ENCODE assay signal across 30 cellular contexts in genomic region chr6:134376785-134377184, GRCh38. TPM values are rescaled to one million over a fixed set of nuclear protein-coding genes. Genes with fewer than 3 reads are reported as not detected.
DNase-seq lines count a peak whose midpoint lies in the region; ATAC-seq, FAIRE-seq and TF ChIP-seq lines count a peak whose summit lies in the region.
"Had no signal": no experiment of that assay in that cellular context is flagged by ENCODE, and none has a peak within 500 bp of the region (broad histone marks: within the 10 kb centered on the region; RNA-seq: fewer than 3 reads in every experiment).

No MANE protein-coding gene starts in this region.

- RAD21 ChIA-PET in GM12878 (lab: Charles Lee; ENCODE audit: unreplicated experiment) = no interaction called here

- no peak overlapping the region for H2BK5ac ChIP-seq in trophoblast cell (ENCODE audit: low read depth, low read length, poor library complexity)

- H2BK120ac ChIP-seq in trophoblast cell (ENCODE audit: insufficient read depth, low read length, poor library complexity) = peak overlapping the region; percentile 31

- POLR2A ChIA-PET in GM12878 (lab: Charles Lee) = no interaction called here

- no peak overlapping the region for H3K23ac ChIP-seq in trophoblast cell (ENCODE audit: low read length)

- TF ChIP-seq EP300 in GM12878 (IDR thresholded peaks at IDR 0.05; ENCODE audit: borderline replicate concordance in 1 of 2, control insufficient read depth in 1 of 2, low read depth in 2 of 2, low read length in 2 of 2) = no peak

- H3K36me3 ChIP-seq in GM12878 (ENCODE audit: control insufficient read depth in 2 of 2, insufficient read depth in 2 of 2, low read length in 1 of 2) = no peaks in the 10 kb centered on the region
- H3K36me3 ChIP-seq in trophoblast cell (ENCODE audit: control insufficient read depth in 1 of 2, insufficient read depth in 2 of 2, low read length in 2 of 2) = no peaks in the 10 kb centered on the region
- no peaks in the 10 kb centered on the region for H3K36me3 ChIP-seq in uterus
- H3K36me3 ChIP-seq: cardiac muscle cell, esophagus muscularis mucosa, heart right ventricle, neutrophil, right lobe of liver, SJCRH30, upper lobe of right lung had no signal

- no peak overlapping the region for H4K8ac ChIP-seq in trophoblast cell (ENCODE audit: low read depth, low read length)

- no peak overlapping the region for H3K18ac ChIP-seq in trophoblast cell (ENCODE audit: low read length)

- ATAC-seq in GM12878 = no peak
- ATAC-seq: effector memory CD8-positive, alpha-beta T cell; foreskin keratinocyte; heart right ventricle; left cardiac atrium; right lobe of liver; T-cell; upper lobe of right lung had no signal

- H4K91ac ChIP-seq in trophoblast cell (ENCODE audit: low read depth, low read length) = no peak overlapping the region

- H3K9me3 ChIP-seq in GM12878 (replicated peaks; ENCODE audit: control insufficient read depth, insufficient read depth, low read length) (no peaks in the 10 kb centered on the region; the same call in 1 of the 3 replicates), trophoblast cell (ENCODE audit: insufficient read depth, low read depth, low read length) (no peaks in the 10 kb centered on the region), uterus (no peaks in the 10 kb centered on the region)
- H3K9me3 ChIP-seq: esophagus muscularis mucosa, heart right ventricle, neutrophil, right lobe of liver, SJCRH30, upper lobe of right lung had no signal

- no peak for TF ChIP-seq POLR2A in GM12878 (IDR thresholded peaks at IDR 0.05; ENCODE audit: low read depth, low read length)
- no peak for TF ChIP-seq POLR2A in uterus (IDR thresholded peaks at IDR 0.05)

- H3K4me1 ChIP-seq in GM12878 (ENCODE audit: control insufficient read depth, insufficient read depth, low read length) (peaks cover 32% of the 10 kb centered on the region), trophoblast cell (ENCODE audit: control insufficient read depth in 1 of 2, insufficient read depth in 2 of 2, low read length in 2 of 2) (no peaks in the 10 kb centered on the region), uterus (peaks cover 0 to 2% of the 10 kb centered on the region in 2 donors)
- H3K4me1 ChIP-seq: SJCRH30 had no signal

- H3K4ac ChIP-seq in trophoblast cell (ENCODE audit: low read depth, low read length) = no peak overlapping the region

- no peaks in the 10 kb centered on the region for H3K9me3 Mint-ChIP-seq in activated naive CD4-positive, alpha-beta T cell treated with anti-CD3 and anti-CD28 coated beads, Interleukin-2, amount 50 U/mL, for 24 hours
- no peaks in the 10 kb centered on the region for H3K9me3 Mint-ChIP-seq in mesothelial cell of epicardium
- H3K9me3 Mint-ChIP-seq: effector memory CD8-positive, alpha-beta T cell; IgD-negative memory B cell had no signal

- SMC1A ChIA-PET in GM12878 (lab: Charles Lee; ENCODE audit: uncharacterized antibody, unreplicated experiment) = interaction anchor here (1.7 to 2.2 kb wide), 2 partner anchors 25 to 132 kb away, joined by 3 to 7 read pairs; no protein-coding TSS in a partner anchor

- peaks cover 49% of the 10 kb centered on the region for H3K4me1 Mint-ChIP-seq in activated naive CD4-positive, alpha-beta T cell treated with anti-CD3 and anti-CD28 coated beads, Interleukin-2, amount 50 U/mL, for 24 hours
- peaks cover 42% of the 10 kb centered on the region for H3K4me1 Mint-ChIP-seq in mesothelial cell of epicardium

- no peaks in the 10 kb centered on the region for H4K20me1 ChIP-seq in GM12878 (ENCODE audit: control insufficient read depth, insufficient read depth)

- H3K4me3 Mint-ChIP-seq in activated naive CD4-positive, alpha-beta T cell treated with anti-CD3 and anti-CD28 coated beads, Interleukin-2, amount 50 U/mL, for 24 hours = no peak overlapping the region
- H3K4me3 Mint-ChIP-seq in mesothelial cell of epicardium = no peak overlapping the region
- H3K4me3 Mint-ChIP-seq: activated naive CD8-positive, alpha-beta T cell; effector memory CD8-positive, alpha-beta T cell; IgD-negative memory B cell; T-cell had no signal

- peak overlapping the region; percentile 63 for H2BK12ac ChIP-seq in trophoblast cell (ENCODE audit: low read length)

- intact Hi-C loops in GM12878 (cut with micrococcal nuclease; ENCODE audit: unreplicated experiment) = loop anchor here (10.0 kb wide), 1 partner anchor 422 kb away; the partner anchor contains the start of gene TBPL1
- intact Hi-C loops in uterus (cut with DNase I; ENCODE audit: low total_unique reads) = no loop called here

- H3K14ac ChIP-seq in trophoblast cell (ENCODE audit: low read length) = no peak overlapping the region

- H3K27me3 Mint-ChIP-seq in activated naive CD4-positive, alpha-beta T cell treated with anti-CD3 and anti-CD28 coated beads, Interleukin-2, amount 50 U/mL, for 24 hours = no peaks in the 10 kb centered on the region
- no peaks in the 10 kb centered on the region for H3K27me3 Mint-ChIP-seq in mesothelial cell of epicardium (ENCODE audit: low read depth)
- H3K27me3 Mint-ChIP-seq: activated naive CD8-positive, alpha-beta T cell; IgD-negative memory B cell; T-cell had no signal

- H3K36me3 Mint-ChIP-seq in activated naive CD4-positive, alpha-beta T cell treated with anti-CD3 and anti-CD28 coated beads, Interleukin-2, amount 50 U/mL, for 24 hours = no peaks in the 10 kb centered on the region
- no peaks in the 10 kb centered on the region for H3K36me3 Mint-ChIP-seq in mesothelial cell of epicardium
- H3K36me3 Mint-ChIP-seq: T-cell had no signal

- H3K27ac ChIP-seq in GM12878 (ENCODE audit: control insufficient read depth, insufficient read depth) = no peak overlapping the region
- H3K27ac ChIP-seq in trophoblast cell (ENCODE audit: low read depth, low read length) = no peak overlapping the region
- H3K27ac ChIP-seq in uterus = no peak overlapping the region
- H3K27ac ChIP-seq: C4-2B, cardiac muscle cell, coronary artery, esophagus muscularis mucosa, foreskin keratinocyte, heart right ventricle, neutrophil, right lobe of liver, SJCRH30, upper lobe of right lung had no signal

- WGBS in GM12878 (ENCODE audit: insufficient coverage, insufficient replicate concordance, low lambda C conversion rate, missing lambda C conversion rate) = 45% methylated on average over 3 of the region's 3 CpGs
- WGBS in trophoblast cell (ENCODE audit: extremely low coverage, insufficient coverage, insufficient read length) = no CpG with 5 or more reads among the region's 3 CpGs

- TF ChIP-seq RAD21 in GM12878 (IDR thresholded peaks at IDR 0.05; ENCODE audit: insufficient read depth, low read depth, low read length) = no peak

- no peak overlapping the region for H4K12ac ChIP-seq in trophoblast cell (ENCODE audit: low read depth, low read length)

- H3K4me2 ChIP-seq in GM12878 (ENCODE audit: control insufficient read depth, insufficient read depth) (no peak overlapping the region), trophoblast cell (ENCODE audit: low read length) (no peak overlapping the region)

- H3K9ac ChIP-seq in GM12878 (ENCODE audit: control insufficient read depth, insufficient read depth, low read length) (no peak overlapping the region), trophoblast cell (ENCODE audit: low read length) (no peak overlapping the region)

- no peak overlapping the region for H2AFZ ChIP-seq in GM12878 (ENCODE audit: control insufficient read depth, low read depth, low read length)
- no peak overlapping the region for H2AFZ ChIP-seq in trophoblast cell (ENCODE audit: insufficient read depth, low read length, poor library complexity)

- no peak for FAIRE-seq in GM12878 (lab: Jason Lieb, UNC)
- FAIRE-seq: H54, RCC 7860, TTC549 had no signal

- H3K27me3 ChIP-seq in GM12878 (replicated peaks in 1 of 2; ENCODE audit: control insufficient read depth in 2 of 2, insufficient read depth in 2 of 2, low read length in 1 of 2) = no peaks in the 10 kb centered on the region
- H3K27me3 ChIP-seq in trophoblast cell (ENCODE audit: insufficient read depth, low read length) = no peaks in the 10 kb centered on the region
- no peaks in the 10 kb centered on the region for H3K27me3 ChIP-seq in uterus
- H3K27me3 ChIP-seq: esophagus muscularis mucosa, foreskin keratinocyte, heart right ventricle, neutrophil, right lobe of liver, SJCRH30, upper lobe of right lung had no signal

- DNase-seq in activated naive CD4-positive, alpha-beta T cell treated with anti-CD3 and anti-CD28 coated beads, Interleukin-2, amount 50 U/mL, for 16 hours = no peak
- peak; percentile 22 for DNase-seq in Jurkat, Clone E6-1 (ENCODE audit: low read depth, low spot score)
- DNase-seq in GM12878 (ENCODE audit: low read depth, low spot score) = no peak
- no peak for DNase-seq in trophoblast cell
- no peak for DNase-seq in uterus
- no peak for DNase-seq in mesothelial cell of epicardium (ENCODE audit: low spot score in 2 of 2, unreplicated experiment in 2 of 2)
- DNase-seq: activated CD4-positive, alpha-beta T cell treated with anti-CD3 and anti-CD28 coated beads, Interleukin-2, amount 50 U/mL, for 48 hours; anterior cingulate cortex; effector memory CD8-positive, alpha-beta T cell; heart right ventricle; left cardiac atrium; NCI-H1417 treated with DMSO at 0.1 percent for 48 hours; NCI-H526; right lobe of liver; SJCRH30; stimulated activated CD4-positive, alpha-beta T cell treated with anti-CD3 and anti-CD28 coated beads, Interleukin-2, amount 100 ng/mL, for 48 hours; T-cell; upper lobe of right lung had no signal

- TF ChIP-seq CTCF in GM12878 (IDR thresholded peaks at IDR 0.05 in 2 of 3, conservative IDR thresholded peaks at IDR 0.05 in 1 of 3; ENCODE audit: control insufficient read depth in 2 of 3, extremely low read depth in 1 of 3, insufficient read depth in 1 of 3, low read depth in 3 of 3, low read length in 3 of 3) = no peak
- TF ChIP-seq CTCF in uterus (IDR thresholded peaks at IDR 0.05) = no peak
- no peak for TF ChIP-seq CTCF in mesothelial cell of epicardium (IDR thresholded peaks at IDR 0.05; ENCODE audit: unreplicated experiment)

- H3K27ac Mint-ChIP-seq in activated naive CD4-positive, alpha-beta T cell treated with anti-CD3 and anti-CD28 coated beads, Interleukin-2, amount 50 U/mL, for 24 hours = peak overlapping the region; percentile 10
- H3K27ac Mint-ChIP-seq in mesothelial cell of epicardium = no peak overlapping the region
- H3K27ac Mint-ChIP-seq: activated naive CD8-positive, alpha-beta T cell; effector memory CD8-positive, alpha-beta T cell; IgD-negative memory B cell; T-cell had no signal

- H2AK5ac ChIP-seq in trophoblast cell (ENCODE audit: low read length) = peak overlapping the region; percentile 35

- H3K4me3 ChIP-seq in Jurkat, Clone E6-1 (ENCODE audit: low read length) = no peak overlapping the region
- H3K4me3 ChIP-seq in GM12878 (no peak overlapping the region), trophoblast cell (ENCODE audit: low read depth, low read length) (no peak overlapping the region), uterus (no peak overlapping the region)
- H3K4me3 ChIP-seq: cardiac muscle cell, coronary artery, esophagus muscularis mucosa, heart right ventricle, right lobe of liver, SJCRH30, upper lobe of right lung had no signal

- no peaks in the 10 kb centered on the region for H3K79me1 ChIP-seq in trophoblast cell (ENCODE audit: low read length)

- CTCF ChIA-PET in GM12878 (lab: Yijun Ruan, JAX) = no interaction called here

- no peaks in the 10 kb centered on the region for H3K79me2 ChIP-seq in GM12878 (ENCODE audit: control insufficient read depth, insufficient read depth, low read length)
- no peaks in the 10 kb centered on the region for H3K79me2 ChIP-seq in trophoblast cell (ENCODE audit: control insufficient read depth, insufficient read depth, low read length, poor library complexity)

- in situ Hi-C loops in GM12878 (cut with MboI) = no loop called here

- BruUV-seq in GM12878 (replicated peaks; lab: Mats Ljungman, UMichigan) = no TSS peak

RNA-seq across cellular contexts. Expression of gene SGK1, which starts 58.9 kb away (rescaled TPM):
- polyA plus RNA-seq in Jurkat, Clone E6-1 (2012; ENCODE audit: insufficient read depth, insufficient read length) = not detected
- total RNA-seq in GM12878 (2013; cell fraction: nucleolus; rRNA removed) = 3.2 and 4.1 TPM in 2 replicates
- total RNA-seq in GM12878 (2014; rRNA removed) (3.9 and 4.0 TPM in 2 replicates), GM12878 (2014; rRNA removed; fragmentation: Illumina TruSeq; extraction: Trizol) (1.5 and 2.4 TPM in 2 replicates), GM12878 (2021) (3.2 and 4.0 TPM in 2 replicates), uterus (10 to 100 TPM; 47.1 to 75.0 (median 59.8) TPM), mesothelial cell of epicardium (39.5 to 45.6 TPM (median 44.5 TPM) in 3 replicates)
- polyA plus RNA-seq in GM12878 (2011; ENCODE audit: low read depth) = 6.0 TPM
- polyA plus RNA-seq in GM12878 (2011; rRNA removed) (0.48 and 0.62 TPM in 2 replicates), GM12878 (2014; fragmentation: Illumina TruSeq; extraction: Trizol) (2.2 and 2.7 TPM in 2 replicates), GM12878 (2014; fragmentation: Nextera tagmentation; extraction: Ambion mirVana) (1 to 10 TPM; 2.0 to 3.1 TPM), GM12878 (2014; rRNA removed) (1.7 and 2.7 TPM in 2 replicates), GM12878 (2016; fragmentation: Nextera tagmentation; extraction: Ambion mirVana) (1 to 10 TPM; 3.3 to 5.1 TPM)
- polyA plus RNA-seq in GM12878 (2011; cell fraction: cytosol; rRNA removed) = 0.67 and 1.2 TPM in 2 replicates
- polyA plus RNA-seq in GM12878 (2011; cell fraction: nucleus; rRNA removed) = 2.4 and 3.2 TPM in 2 replicates
- 8.5 and 10.3 TPM in 2 replicates for polyA plus RNA-seq in GM12878 (2012)
- 1.8 and 2.5 TPM in 2 replicates for polyA minus RNA-seq in GM12878 (2011; rRNA and poly(A)+ RNA removed)
- 9.2 and 12.8 TPM in 2 replicates for polyA minus RNA-seq in GM12878 (2011; cell fraction: cytosol; rRNA and poly(A)+ RNA removed)
- polyA minus RNA-seq in GM12878 (2011; cell fraction: nucleus; rRNA and poly(A)+ RNA removed) = 3.7 and 8.0 TPM in 2 replicates
- 261 and 288 TPM in 2 replicates for polyA plus RNA-seq in trophoblast cell (2013)
